In genomic region chr17:48578616-48579560, GRCh38 we compare ENCODE assay signal across 8 cellular contexts. TPM values are rescaled to one million over a fixed set of nuclear protein-coding genes. Genes with fewer than 3 reads are reported as not detected.
DNase-seq lines count a peak whose midpoint lies in the region; ATAC-seq and TF ChIP-seq lines count a peak whose summit lies in the region.

No MANE protein-coding gene starts in this region.

- no peak for TF ChIP-seq POLR2A in esophagus muscularis mucosa (IDR thresholded peaks at IDR 0.05; ENCODE audit: low read depth)
- TF ChIP-seq POLR2A in gastrocnemius medialis (IDR thresholded peaks at IDR 0.05) = no peak

- ATAC-seq in GM19035 (IDR thresholded peaks at IDR 0.05; ENCODE audit: unreplicated experiment) (peak; percentile 34), Panc1 (peak; percentile 2; the same call in 1 of the 2 replicates), gastrocnemius medialis (peak in 1 of 2 donors; percentile 9)

- BruUV-seq in Panc1 (replicated peaks; lab: Mats Ljungman, UMichigan) = TSS peak; percentile 64

- H3K27me3 ChIP-seq in Panc1 (ENCODE audit: control insufficient read depth, insufficient read depth, low read length) = no peaks in the 10 kb centered on the region
- no peaks in the 10 kb centered on the region for H3K27me3 ChIP-seq in esophagus muscularis mucosa
- H3K27me3 ChIP-seq in gastrocnemius medialis = peaks cover 36 to 85% (median 72%) of the 10 kb centered on the region in 3 donors

- H3K36me3 ChIP-seq in Panc1 (ENCODE audit: control insufficient read depth, insufficient read depth, low read length) (peaks cover 9% of the 10 kb centered on the region), esophagus muscularis mucosa (no peaks in the 10 kb centered on the region), gastrocnemius medialis (no peaks in the 10 kb centered on the region)

- H3K9me3 ChIP-seq in Panc1 (ENCODE audit: control insufficient read depth, insufficient read depth, low read depth, low read length) (no peaks in the 10 kb centered on the region), esophagus muscularis mucosa (no peaks in the 10 kb centered on the region), gastrocnemius medialis (no peaks in the 10 kb centered on the region)

- WGBS in esophagus muscularis mucosa = 35% methylated on average over 45 of the region's 46 CpGs

- POLR2A ChIA-PET in Panc1 (lab: Charles Lee) = no interaction called here

- H3K27ac ChIP-seq in 22Rv1 (peak overlapping the region; percentile 37; the same call in 1 of the 2 replicates), Panc1 (ENCODE audit: low read length) (peak overlapping the region; percentile 99), esophagus muscularis mucosa (replicated peaks in 1 of 4) (peak overlapping the region; percentile 91 to 97 (median 96)), gastrocnemius medialis (peak overlapping the region; percentile 72 to 83 (median 76))

- DNase-seq in Panc1 (ENCODE audit: low read depth, low spot score) = no peak
- no peak for DNase-seq in esophagus muscularis mucosa (ENCODE audit: extremely low spot score)
- no peak for DNase-seq in gastrocnemius medialis
- no peak for DNase-seq in NOMO-1 (lab: John Stamatoyannopoulos, UW; ENCODE audit: unreplicated experiment in 2 of 2)
- no peak for DNase-seq in activated CD4-positive, CD25-positive, alpha-beta regulatory T cell (lab: John Stamatoyannopoulos, UW)
- no peak for DNase-seq in activated effector memory CD4-positive, alpha-beta T cell treated with anti-CD3 and anti-CD28 coated beads, Interleukin-2, amount 50 U/mL, for 16 hours

- H3K4me1 ChIP-seq in Panc1 (ENCODE audit: control insufficient read depth, insufficient read depth, low read length) (peaks cover 78% of the 10 kb centered on the region), esophagus muscularis mucosa (peaks cover 32 to 84% (median 79%) of the 10 kb centered on the region in 4 donors), gastrocnemius medialis (peaks cover 5% of the 10 kb centered on the region in 2 donors)

- in situ Hi-C loops in Panc1 (cut with HindIII; ENCODE audit: low pct_unique_long_range_greater_than_20kb, low sequenced_read_pairs) = no loop called here
- in situ Hi-C loops in gastrocnemius medialis (cut with MboI; ENCODE audit: low sequenced_read_pairs in 4 of 4) = no loop called here

- no peak for TF ChIP-seq EP300 in esophagus muscularis mucosa (IDR thresholded peaks at IDR 0.05)

- intact Hi-C loops in Panc1 (cut with micrococcal nuclease; ENCODE audit: unreplicated experiment) (no loop called here), esophagus muscularis mucosa (cut with DNase I) (no loop called here), gastrocnemius medialis (cut with DNase I; ENCODE audit: low total_unique reads) (loop anchor here (2.0 kb wide), 2 partner anchors 32 to 36 kb away; partner anchors contain the start of gene HOXB7)

- H3K4me3 ChIP-seq in Panc1 (ENCODE audit: low read depth in 2 of 2, low read length in 2 of 2) (peak overlapping the region; percentile 70 to 99), esophagus muscularis mucosa (peak overlapping the region; percentile 66 to 90 (median 77)), gastrocnemius medialis (peak overlapping the region; percentile 60 to 69 (median 66))

- TF ChIP-seq CTCF in 22Rv1 (IDR thresholded peaks at IDR 0.05) (no peak), Panc1 (IDR thresholded peaks at IDR 0.05) (no peak), esophagus muscularis mucosa (IDR thresholded peaks at IDR 0.05) (peak in 1 of 3 experiments; percentile 4), gastrocnemius medialis (IDR thresholded peaks at IDR 0.05 in 4 of 5, conservative IDR thresholded peaks at IDR 0.05 in 1 of 5) (no peak)

- CTCF ChIA-PET in Panc1 (lab: Charles Lee) = interaction anchor here (0.6 kb wide), 1 partner anchor 408 kb away, joined by 7 read pairs; no protein-coding TSS in a partner anchor

RNA-seq across cellular contexts. Expression of gene HOXB4, which starts 0.7 kb away (rescaled TPM):
- 27.9 TPM for total RNA-seq in Panc1 (2021; ENCODE audit: unreplicated experiment)
- 19.4 TPM for polyA plus RNA-seq in Panc1 (2012; ENCODE audit: insufficient read length)
- total RNA-seq in esophagus muscularis mucosa = 1 to 10 TPM; 3.5 to 8.3 (median 5.0) TPM
- total RNA-seq in gastrocnemius medialis = 1 to 10 TPM in 1 of 4 donors, under 1 TPM in 3; 0.18 to 1.8 (median 0.51) TPM

RNA-seq across cellular contexts. Expression of gene HOXB3, which starts 11.2 kb away (rescaled TPM):
- 127 TPM for total RNA-seq in Panc1 (2021; ENCODE audit: unreplicated experiment)
- 113 TPM for polyA plus RNA-seq in Panc1 (2012; ENCODE audit: insufficient read length)
- total RNA-seq in esophagus muscularis mucosa = 10 to 100 TPM; 10.8 to 34.9 (median 28.7) TPM
- total RNA-seq in gastrocnemius medialis = 1 to 10 TPM; 1.3 to 5.5 (median 2.2) TPM

RNA-seq across cellular contexts. Expression of gene HOXB5, which starts 14.7 kb away (rescaled TPM):
- 67.2 TPM for total RNA-seq in Panc1 (2021; ENCODE audit: unreplicated experiment)
- 64.4 TPM for polyA plus RNA-seq in Panc1 (2012; ENCODE audit: insufficient read length)
- under 1 TPM; 0.17 to 0.83 (median 0.36) TPM for total RNA-seq in esophagus muscularis mucosa
- total RNA-seq in gastrocnemius medialis = not detected

RNA-seq across cellular contexts. Expression of gene HOXB6, which starts 25.9 kb away (rescaled TPM):
- total RNA-seq in Panc1 (2021; ENCODE audit: unreplicated experiment) = 196 TPM
- 167 TPM for polyA plus RNA-seq in Panc1 (2012; ENCODE audit: insufficient read length)
- 1 to 10 TPM; 2.2 to 5.4 (median 2.9) TPM for total RNA-seq in esophagus muscularis mucosa
- total RNA-seq in gastrocnemius medialis = 1 to 10 TPM in 2 of 4 donors, under 1 TPM in 2; 0.55 to 3.0 (median 1.3) TPM

RNA-seq across cellular contexts. Expression of gene HOXB7, which starts 31.9 kb away (rescaled TPM):
- total RNA-seq in Panc1 (2021; ENCODE audit: unreplicated experiment) (44.0 TPM), esophagus muscularis mucosa (1 to 10 TPM in 1 of 4 donors, under 1 TPM in 3; 0.52 to 1.7 (median 0.66) TPM), gastrocnemius medialis (1 to 10 TPM in 1 of 4 donors, under 1 TPM in 3; 0.36 to 3.0 (median 0.65) TPM)
- polyA plus RNA-seq in Panc1 (2012; ENCODE audit: insufficient read length) = 36.5 TPM

Comparison
In these comparisons a context has a peak if more than half of its experiments do, and no peak if none do; other contexts are left out.
1. H3K27ac ChIP-seq: peak in every context shown above with its lines; median percentile 99 in Panc1; 96 in esophagus muscularis mucosa; 76 in gastrocnemius medialis; 37 in 22Rv1.
2. RNA of gene HOXB5, which starts 14.7 kb away (total RNA-seq): 67.2 TPM in Panc1 (single experiment); 0.17 to 0.83 TPM in esophagus muscularis mucosa and not detected in gastrocnemius medialis; every median in the first group is over 10 times any median in the second.
3. Peak in every context shown above with its lines, with median percentiles within 50 percentile points of each other: H3K4me3 ChIP-seq.